Comparison of ENCODE assay signal across 8 cellular contexts in genomic region chr22:20885557-20886323, GRCh38. TPM values are rescaled to one million over a fixed set of nuclear protein-coding genes. Genes with fewer than 3 reads are reported as not detected.
DNase-seq lines count a peak whose midpoint lies in the region; ATAC-seq lines count a peak whose summit lies in the region.

No MANE protein-coding gene starts in this region.

- no peak overlapping the region for H3K4me3 ChIP-seq in mesodermal cell (ENCODE audit: extremely low read depth, insufficient read depth, low read length, poor library complexity, severe bottlenecking)

- no peak for ATAC-seq in GM21528 (IDR thresholded peaks at IDR 0.05; ENCODE audit: low FRiP score, unreplicated experiment)

- H3K27me3 Mint-ChIP-seq in activated CD4-positive, alpha-beta memory T cell treated with anti-CD3 and anti-CD28 coated beads, Interleukin-2, amount 10 ng/mL, durations not matched to agents 7 days and 5 days = no peaks in the 10 kb centered on the region

- H3K27ac Mint-ChIP-seq in activated CD4-positive, alpha-beta memory T cell treated with anti-CD3 and anti-CD28 coated beads, Interleukin-2, amount 10 ng/mL, durations not matched to agents 7 days and 5 days = no peak overlapping the region

- H3K9me3 Mint-ChIP-seq in activated CD4-positive, alpha-beta memory T cell treated with anti-CD3 and anti-CD28 coated beads, Interleukin-2, amount 10 ng/mL, durations not matched to agents 7 days and 5 days = no peaks in the 10 kb centered on the region

- CTCF ChIA-PET in activated CD4-positive, alpha-beta memory T cell treated with anti-CD3 and anti-CD28 coated beads, Interleukin-2, amount 10 ng/mL, durations not matched to agents 7 days and 5 days (lab: Charles Lee) = interaction anchor here (0.7 to 1.4 kb wide), 6 partner anchors 10 to 729 kb away, joined by 3 to 4 read pairs (median 3); no protein-coding TSS in a partner anchor

- peaks cover 52% of the 10 kb centered on the region for H3K36me3 Mint-ChIP-seq in activated CD4-positive, alpha-beta memory T cell treated with anti-CD3 and anti-CD28 coated beads, Interleukin-2, amount 10 ng/mL, durations not matched to agents 7 days and 5 days (ENCODE audit: low read depth)

- 12 to 26% methylated on average over 4 to 8 of the region's 10 CpGs for WGBS in mesodermal cell (ENCODE audit: insufficient coverage in 2 of 2), 2 experiments

- H3K36me3 ChIP-seq in mesodermal cell (ENCODE audit: control insufficient read depth, insufficient read depth, low read length) = peaks cover 51% of the 10 kb centered on the region

- H3K4me3 Mint-ChIP-seq in activated CD4-positive, alpha-beta memory T cell treated with anti-CD3 and anti-CD28 coated beads, Interleukin-2, amount 10 ng/mL, durations not matched to agents 7 days and 5 days = no peak overlapping the region

- H3K27ac ChIP-seq in epithelial cell of prostate (peak overlapping the region; percentile 49), mesodermal cell (ENCODE audit: low read depth, low read length, severe bottlenecking) (peak overlapping the region; percentile 79)

- no peaks in the 10 kb centered on the region for H3K9me3 ChIP-seq in mesodermal cell (ENCODE audit: control insufficient read depth, low read length)

- DNase-seq in Ammon's horn (ENCODE audit: low spot score) (peak; percentile 86), GOT3 (lab: John Stamatoyannopoulos, UW) (peak; percentile 20), NCI-H526 (lab: John Stamatoyannopoulos, UW) (peak; percentile 31 to 79), epithelial cell of prostate (ENCODE audit: low read depth, low spot score) (no peak)
- DNase-seq in activated CD4-positive, alpha-beta memory T cell treated with anti-CD3 and anti-CD28 coated beads, Interleukin-2, amount 10 ng/mL, durations not matched to agents 7 days and 5 days = peak; percentile 42
- DNase-seq in stimulated activated CD8-positive, alpha-beta memory T cell treated with anti-CD3 and anti-CD28 coated beads, Interleukin-15, amount 100 ng/mL, for 48 hours (ENCODE audit: low read depth in 2 of 2) = peak; percentile 22 to 30

- POLR2A ChIA-PET in activated CD4-positive, alpha-beta memory T cell treated with anti-CD3 and anti-CD28 coated beads, Interleukin-2, amount 10 ng/mL, durations not matched to agents 7 days and 5 days (lab: Charles Lee) = interaction anchor here (0.6 kb wide), 1 partner anchor 1405 kb away, joined by 3 read pairs; no protein-coding TSS in a partner anchor

- no peaks in the 10 kb centered on the region for H3K4me1 Mint-ChIP-seq in activated CD4-positive, alpha-beta memory T cell treated with anti-CD3 and anti-CD28 coated beads, Interleukin-2, amount 10 ng/mL, durations not matched to agents 7 days and 5 days

- H3K4me1 ChIP-seq in mesodermal cell (ENCODE audit: control insufficient read depth, insufficient read depth, low read length, poor library complexity, severe bottlenecking) = peaks cover 15% of the 10 kb centered on the region

RNA-seq across cellular contexts. Expression of gene SNAP29, which starts 26.9 kb away (rescaled TPM):
- total RNA-seq in activated CD4-positive, alpha-beta memory T cell treated with anti-CD3 and anti-CD28 coated beads, Interleukin-2, amount 10 ng/mL, durations not matched to agents 7 days and 5 days = 10 to 100 TPM; 34.7 to 35.6 TPM
- polyA plus RNA-seq in mesodermal cell (2013, experiment 1 of 2) = 26.8 TPM
- polyA plus RNA-seq in mesodermal cell (2013, experiment 2 of 2) = 26.4 TPM

RNA-seq across cellular contexts. Expression of gene PI4KA, which starts 27.1 kb away (rescaled TPM):
- total RNA-seq in activated CD4-positive, alpha-beta memory T cell treated with anti-CD3 and anti-CD28 coated beads, Interleukin-2, amount 10 ng/mL, durations not matched to agents 7 days and 5 days = 100 to 1,000 TPM in 1 of 2 experiments, 10 to 100 TPM in 1; 85.8 to 100 TPM
- 36.7 TPM for polyA plus RNA-seq in mesodermal cell (2013, experiment 1 of 2)
- 36.6 TPM for polyA plus RNA-seq in mesodermal cell (2013, experiment 2 of 2)

RNA-seq across cellular contexts. Expression of gene CRKL, which starts 31.5 kb away (rescaled TPM):
- 10 to 100 TPM; 84.8 to 88.2 TPM for total RNA-seq in activated CD4-positive, alpha-beta memory T cell treated with anti-CD3 and anti-CD28 coated beads, Interleukin-2, amount 10 ng/mL, durations not matched to agents 7 days and 5 days
- 36.1 TPM for polyA plus RNA-seq in mesodermal cell (2013, experiment 1 of 2)
- polyA plus RNA-seq in mesodermal cell (2013, experiment 2 of 2) = 32.3 TPM
